In the genomic region with DNA sequence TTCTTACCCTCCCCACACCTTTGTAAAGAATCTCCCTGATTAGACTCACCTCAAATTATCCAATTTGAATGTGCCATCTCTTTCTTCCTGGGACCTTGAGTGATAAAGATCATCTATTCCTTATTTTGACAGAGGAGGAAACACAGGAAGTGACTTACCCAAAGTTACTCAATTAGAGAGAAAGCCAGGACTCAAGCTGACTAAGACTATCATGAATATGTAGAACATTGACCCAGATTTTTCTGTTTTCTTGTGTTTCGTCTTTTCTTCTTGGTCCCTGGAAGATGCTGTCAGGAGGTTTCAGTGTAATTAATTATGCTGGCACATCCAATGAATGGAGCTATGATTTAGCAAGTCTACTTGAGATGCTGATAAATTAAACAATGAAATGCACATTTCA, we compare ENCODE assay signal across 21 cellular contexts.
A peak's percentile ranks its signal among the peaks of the same experiment; 100 is the strongest.
DNase-seq lines count a peak whose midpoint lies in the region; ATAC-seq, FAIRE-seq and TF ChIP-seq lines count a peak whose summit lies in the region.
"Had no signal": no experiment of that assay in that cellular context is flagged by ENCODE, and none has a peak within 500 bp of the region (broad histone marks: within the 10 kb centered on the region; RNA-seq: fewer than 3 reads in every experiment).

No MANE protein-coding gene starts in this region.

- no peaks in the 10 kb centered on the region for H3K4me1 Mint-ChIP-seq in activated T-helper 17 cell treated with anti-CD3 and anti-CD28 coated beads, Interleukin-2, amount 50 U/mL, for 72 hours
- H3K4me1 Mint-ChIP-seq in osteocyte (ENCODE audit: unreplicated experiment): no peaks in the 10 kb centered on the region
- H3K4me1 Mint-ChIP-seq: CD8-positive, alpha-beta memory T cell had no signal

- H3K4me1 ChIP-seq in esophagus muscularis mucosa (no peaks in the 10 kb centered on the region), small intestine (ENCODE audit: control insufficient read depth in 2 of 2, insufficient read depth in 1 of 2, low read depth in 1 of 2, low read length in 1 of 2) (no peaks in the 10 kb centered on the region)
- H3K4me1 ChIP-seq: A549 had no signal

- TF ChIP-seq EP300 in esophagus muscularis mucosa (IDR thresholded peaks at IDR 0.05): no peak

- DNase-seq in CD1c-positive myeloid dendritic cell (ENCODE audit: extremely low spot score): peak; percentile 1
- DNase-seq in esophagus muscularis mucosa (ENCODE audit: extremely low spot score): peak; percentile 37
- DNase-seq in superior temporal gyrus (ENCODE audit: extremely low spot score): peak; percentile 35
- no peak for DNase-seq in small intestine
- DNase-seq in osteocyte (ENCODE audit: extremely low spot score, unreplicated experiment): no peak
- DNase-seq: Calu3; CD8-positive, alpha-beta memory T cell; H7; HFFc6; Karpas-422; NCI-H1417; NCI-H1694 treated with DMSO at 0.1 percent for 48 hours; NCI-H2081 treated with DMSO at 0.1 percent for 48 hours; NCI-H2171 treated with DMSO at 0.1 percent for 48 hours; NCI-H524 treated with DMSO at 0.1 percent for 48 hours; NCI-H82; SIG-M5 had no signal

- intact Hi-C loops in esophagus muscularis mucosa (cut with DNase I): no loop called here

- H3K27ac Mint-ChIP-seq in activated T-helper 17 cell treated with anti-CD3 and anti-CD28 coated beads, Interleukin-2, amount 50 U/mL, for 72 hours: no peak overlapping the region
- no peak overlapping the region for H3K27ac Mint-ChIP-seq in osteocyte (ENCODE audit: unreplicated experiment)
- H3K27ac Mint-ChIP-seq: HFFc6 had no signal

- ATAC-seq in activated T-helper 17 cell treated with anti-CD3 and anti-CD28 coated beads, Interleukin-2, amount 50 U/mL, for 72 hours (replicated peaks): peak; percentile 60
- ATAC-seq in GM18873 (IDR thresholded peaks at IDR 0.05; ENCODE audit: low FRiP score, unreplicated experiment): no peak
- ATAC-seq: Panc1 had no signal

- no peak overlapping the region for H3K27ac ChIP-seq in esophagus muscularis mucosa (replicated peaks in 1 of 4)
- H3K27ac ChIP-seq in small intestine (ENCODE audit: low read depth in 1 of 2, low read length in 1 of 2): peak overlapping the region in 1 of 2 donors; percentile 9
- H3K27ac ChIP-seq: A549 had no signal

- no peaks in the 10 kb centered on the region for H3K36me3 ChIP-seq in esophagus muscularis mucosa
- H3K36me3 ChIP-seq in small intestine (ENCODE audit: control insufficient read depth in 2 of 2, insufficient read depth in 2 of 2, low read length in 2 of 2): no peaks in the 10 kb centered on the region

- no peak for FAIRE-seq in small intestine (lab: Jason Lieb, UNC)
- FAIRE-seq: A549 had no signal

- no peaks in the 10 kb centered on the region for H3K9me3 ChIP-seq in esophagus muscularis mucosa
- no peaks in the 10 kb centered on the region for H3K9me3 ChIP-seq in small intestine (ENCODE audit: control insufficient read depth, low read depth)
- H3K9me3 ChIP-seq: A549 had no signal

- H3K4me3 Mint-ChIP-seq in activated T-helper 17 cell treated with anti-CD3 and anti-CD28 coated beads, Interleukin-2, amount 50 U/mL, for 72 hours: no peak overlapping the region
- no peak overlapping the region for H3K4me3 Mint-ChIP-seq in osteocyte (ENCODE audit: unreplicated experiment)
- H3K4me3 Mint-ChIP-seq: CD8-positive, alpha-beta memory T cell; HFFc6 had no signal

- H3K27me3 Mint-ChIP-seq in activated T-helper 17 cell treated with anti-CD3 and anti-CD28 coated beads, Interleukin-2, amount 50 U/mL, for 72 hours: peaks cover 3% of the 10 kb centered on the region
- peaks cover 3% of the 10 kb centered on the region for H3K27me3 Mint-ChIP-seq in osteocyte (ENCODE audit: unreplicated experiment)

- TF ChIP-seq POLR2A in esophagus muscularis mucosa (IDR thresholded peaks at IDR 0.05; ENCODE audit: low read depth): no peak

- H3K27me3 ChIP-seq in esophagus muscularis mucosa (peaks cover 0 to 8% (median 0%) of the 10 kb centered on the region in 4 donors), small intestine (ENCODE audit: control insufficient read depth in 2 of 2, insufficient read depth in 2 of 2, low read length in 2 of 2) (no peaks in the 10 kb centered on the region)

- WGBS in esophagus muscularis mucosa: 36% methylated on average over 1 of the region's 1 CpG
- 45 to 75% (median 50%) methylated on average over 1 of the region's 1 CpG for WGBS in small intestine, 3 donors

- H3K4me3 ChIP-seq in esophagus muscularis mucosa (no peak overlapping the region), small intestine (ENCODE audit: low read depth in 1 of 2, low read length in 2 of 2) (no peak overlapping the region)
- H3K4me3 ChIP-seq: A549 had no signal

- H3K9me3 Mint-ChIP-seq in activated T-helper 17 cell treated with anti-CD3 and anti-CD28 coated beads, Interleukin-2, amount 50 U/mL, for 72 hours: no peaks in the 10 kb centered on the region
- no peaks in the 10 kb centered on the region for H3K9me3 Mint-ChIP-seq in osteocyte (ENCODE audit: unreplicated experiment)
- H3K9me3 Mint-ChIP-seq: CD8-positive, alpha-beta memory T cell; HFFc6 had no signal

- H3K36me3 Mint-ChIP-seq in activated T-helper 17 cell treated with anti-CD3 and anti-CD28 coated beads, Interleukin-2, amount 50 U/mL, for 72 hours (ENCODE audit: low read depth): no peaks in the 10 kb centered on the region
- no peaks in the 10 kb centered on the region for H3K36me3 Mint-ChIP-seq in osteocyte (ENCODE audit: unreplicated experiment)
- H3K36me3 Mint-ChIP-seq: CD8-positive, alpha-beta memory T cell had no signal

- TF ChIP-seq CTCF in esophagus muscularis mucosa (IDR thresholded peaks at IDR 0.05): no peak
- TF ChIP-seq CTCF in osteocyte (IDR thresholded peaks at IDR 0.05): no peak

Comparison
In these comparisons a context has a peak if more than half of its experiments do, and no peak if none do; other contexts are left out.
1. DNase-seq: peak in CD1c-positive myeloid dendritic cell (single experiment), esophagus muscularis mucosa (single experiment) and superior temporal gyrus (single experiment); none in small intestine (single experiment) and osteocyte (single experiment).